Comparison of ENCODE assay signal across 17 cellular contexts in the genomic region with DNA sequence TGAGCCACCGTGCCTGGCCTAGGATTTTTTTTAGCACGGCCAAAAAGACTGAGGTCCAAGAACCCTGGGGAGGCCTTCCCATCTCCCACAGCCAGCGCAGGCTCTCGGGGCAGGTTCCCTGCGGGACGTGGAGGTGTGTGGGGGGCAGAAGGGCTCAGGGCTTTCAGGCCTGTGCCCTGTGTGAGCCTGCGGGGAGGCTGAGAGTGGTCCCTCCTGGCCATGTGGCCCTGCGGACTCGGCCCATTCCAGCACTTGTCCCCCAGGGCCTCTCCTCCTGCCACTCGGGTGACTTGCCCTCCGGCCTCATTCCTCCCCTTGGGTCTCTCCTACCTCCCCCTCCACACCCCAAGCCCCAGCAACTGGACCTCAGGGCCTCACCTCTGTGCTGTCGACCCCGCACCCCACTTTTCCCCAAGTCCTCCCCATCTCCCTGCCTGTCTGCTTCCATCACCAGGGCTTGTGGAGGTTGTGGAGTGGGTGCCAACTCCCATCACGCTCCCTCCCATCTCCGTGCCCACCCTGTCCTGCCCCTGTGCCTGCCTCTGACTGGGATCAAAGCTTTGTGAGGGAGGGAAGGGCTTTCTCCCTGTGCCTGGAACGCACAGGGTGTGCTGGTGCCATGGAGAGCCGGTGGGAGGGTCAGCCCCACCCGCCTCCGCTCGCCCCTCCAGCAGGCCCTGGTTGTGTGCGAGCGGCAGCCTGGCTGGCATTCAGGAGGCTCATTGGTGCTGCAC. TPM values are rescaled to one million over a fixed set of nuclear protein-coding genes. Genes with fewer than 3 reads are reported as not detected.
DNase-seq lines count a peak whose midpoint lies in the region; ATAC-seq and TF ChIP-seq lines count a peak whose summit lies in the region.
"Had no signal": no experiment of that assay in that cellular context is flagged by ENCODE, and none has a peak within 500 bp of the region (broad histone marks: within the 10 kb centered on the region; RNA-seq: fewer than 3 reads in every experiment).

No MANE protein-coding gene starts in this region.

- no peak for DNase-seq in CD8-positive, alpha-beta T cell
- DNase-seq in D341Med (ENCODE audit: low spot score): peak; percentile 21
- no peak for DNase-seq in activated naive CD8-positive, alpha-beta T cell treated with anti-CD3 and anti-CD28 coated beads for 36 hours
- DNase-seq in naive thymus-derived CD4-positive, alpha-beta T cell: no peak
- DNase-seq in KBM-7: no peak
- DNase-seq: BE2C; DMS79 treated with DMSO at 0.1 percent for 48 hours; MV-4-11; NCI-H1417 treated with DMSO at 0.1 percent for 48 hours; NCI-H2171; NCI-H446; NK-92 treated with Interleukin-12 subunit alpha and Interleukin-12 subunit beta, amount 100 ng/mL, for 24 hours; OCI-M1 had no signal

- H3K27ac ChIP-seq in CD8-positive, alpha-beta T cell (ENCODE audit: low read depth, low read length): peak overlapping the region; percentile 93
- peak overlapping the region; percentile 78 for H3K27ac ChIP-seq in naive thymus-derived CD4-positive, alpha-beta T cell (ENCODE audit: low read depth, low read length)

- TF ChIP-seq CTCF in CD8-positive, alpha-beta T cell (IDR thresholded peaks at IDR 0.05): no peak

- H3K36me3 ChIP-seq in CD8-positive, alpha-beta T cell (ENCODE audit: insufficient read depth, low read length): peaks cover 5% of the 10 kb centered on the region
- H3K36me3 ChIP-seq in naive thymus-derived CD4-positive, alpha-beta T cell (ENCODE audit: control insufficient read depth in 2 of 3, insufficient read depth in 3 of 3, low read length in 3 of 3): peaks cover 0 to 42% (median 5%) of the 10 kb centered on the region in 3 experiments

- ATAC-seq in CD8-positive, alpha-beta T cell: no peak
- ATAC-seq in naive thymus-derived CD4-positive, alpha-beta T cell: no peak
- no peak for ATAC-seq in GM21619 (IDR thresholded peaks at IDR 0.05; ENCODE audit: unreplicated experiment)
- no peak for ATAC-seq in GM18867 (IDR thresholded peaks at IDR 0.05; ENCODE audit: unreplicated experiment)
- ATAC-seq: HCT116 had no signal

- H3K36me3 Mint-ChIP-seq in CD8-positive, alpha-beta T cell: peaks cover 34% of the 10 kb centered on the region
- H3K36me3 Mint-ChIP-seq in activated naive CD8-positive, alpha-beta T cell treated with anti-CD3 and anti-CD28 coated beads for 36 hours: peaks cover 16% of the 10 kb centered on the region
- peaks cover 2 to 24% (median 8%) of the 10 kb centered on the region in 5 donors for H3K36me3 Mint-ChIP-seq in naive thymus-derived CD4-positive, alpha-beta T cell

- no peaks in the 10 kb centered on the region for H3K9me3 ChIP-seq in CD8-positive, alpha-beta T cell (ENCODE audit: low read length)
- no peaks in the 10 kb centered on the region for H3K9me3 ChIP-seq in naive thymus-derived CD4-positive, alpha-beta T cell (ENCODE audit: control insufficient read depth in 2 of 3, low read length in 3 of 3)
- H3K9me3 ChIP-seq: BE2C had no signal

- in situ Hi-C loops in KBM-7 (cut with MboI; ENCODE audit: low pct_unique_long_range_greater_than_20kb, low sequenced_read_pairs): no loop called here

- peaks cover 47% of the 10 kb centered on the region for H3K4me1 ChIP-seq in CD8-positive, alpha-beta T cell (ENCODE audit: insufficient read depth, low read length)
- H3K4me1 ChIP-seq in naive thymus-derived CD4-positive, alpha-beta T cell (ENCODE audit: control insufficient read depth in 2 of 2, insufficient read depth in 2 of 2, low read length in 2 of 2): peaks cover 8 to 34% of the 10 kb centered on the region in 2 donors
- H3K4me1 ChIP-seq: BE2C had no signal

- peak overlapping the region; percentile 98 for H3K27ac Mint-ChIP-seq in CD8-positive, alpha-beta T cell
- peak overlapping the region; percentile 42 for H3K27ac Mint-ChIP-seq in activated naive CD8-positive, alpha-beta T cell treated with anti-CD3 and anti-CD28 coated beads for 36 hours
- peak overlapping the region in 6 of 9 donors; percentile 20 to 71 (median 50) for H3K27ac Mint-ChIP-seq in naive thymus-derived CD4-positive, alpha-beta T cell

- no peak overlapping the region for H3K4me3 Mint-ChIP-seq in CD8-positive, alpha-beta T cell
- no peak overlapping the region for H3K4me3 Mint-ChIP-seq in activated naive CD8-positive, alpha-beta T cell treated with anti-CD3 and anti-CD28 coated beads for 36 hours
- H3K4me3 Mint-ChIP-seq in naive thymus-derived CD4-positive, alpha-beta T cell: no peak overlapping the region

- no peaks in the 10 kb centered on the region for H3K27me3 ChIP-seq in CD8-positive, alpha-beta T cell (ENCODE audit: insufficient read depth, low read length)
- H3K27me3 ChIP-seq in naive thymus-derived CD4-positive, alpha-beta T cell (ENCODE audit: control insufficient read depth in 2 of 2, insufficient read depth in 2 of 2, low read length in 2 of 2): no peaks in the 10 kb centered on the region
- H3K27me3 ChIP-seq: BE2C had no signal

- CTCF ChIA-PET in CD8-positive, alpha-beta T cell (lab: Charles Lee): interaction anchor here (1.0 to 1.6 kb wide), 3 partner anchors 11 to 105 kb away, joined by 4 read pairs; no protein-coding TSS in a partner anchor
- CTCF ChIA-PET in naive thymus-derived CD4-positive, alpha-beta T cell (lab: Charles Lee): no interaction called here

- peaks cover 37% of the 10 kb centered on the region for H3K4me1 Mint-ChIP-seq in CD8-positive, alpha-beta T cell (ENCODE audit: low read depth)
- peaks cover 26% of the 10 kb centered on the region for H3K4me1 Mint-ChIP-seq in activated naive CD8-positive, alpha-beta T cell treated with anti-CD3 and anti-CD28 coated beads for 36 hours
- H3K4me1 Mint-ChIP-seq in naive thymus-derived CD4-positive, alpha-beta T cell: peaks cover 5 to 38% (median 16%) of the 10 kb centered on the region in 7 donors

- no peaks in the 10 kb centered on the region for H3K9me3 Mint-ChIP-seq in CD8-positive, alpha-beta T cell
- H3K9me3 Mint-ChIP-seq in activated naive CD8-positive, alpha-beta T cell treated with anti-CD3 and anti-CD28 coated beads for 36 hours: no peaks in the 10 kb centered on the region
- no peaks in the 10 kb centered on the region for H3K9me3 Mint-ChIP-seq in naive thymus-derived CD4-positive, alpha-beta T cell
- H3K9me3 Mint-ChIP-seq: CD4-positive, alpha-beta memory T cell had no signal

- no peak overlapping the region for H3K4me3 ChIP-seq in CD8-positive, alpha-beta T cell (ENCODE audit: low read depth, low read length)
- no peak overlapping the region for H3K4me3 ChIP-seq in naive thymus-derived CD4-positive, alpha-beta T cell (ENCODE audit: low read length)

- H3K27me3 Mint-ChIP-seq in CD8-positive, alpha-beta T cell (ENCODE audit: low read depth): no peaks in the 10 kb centered on the region
- no peaks in the 10 kb centered on the region for H3K27me3 Mint-ChIP-seq in activated naive CD8-positive, alpha-beta T cell treated with anti-CD3 and anti-CD28 coated beads for 36 hours
- no peaks in the 10 kb centered on the region for H3K27me3 Mint-ChIP-seq in naive thymus-derived CD4-positive, alpha-beta T cell
- H3K27me3 Mint-ChIP-seq: CD4-positive, alpha-beta memory T cell had no signal

- POLR2A ChIA-PET in CD8-positive, alpha-beta T cell (lab: Charles Lee): interaction anchor here (1.5 to 3.1 kb wide), 2 partner anchors 32 to 210 kb away, joined by 8 to 17 read pairs; partner anchors contain the start of genes DIP2A and PRMT2
- POLR2A ChIA-PET in naive thymus-derived CD4-positive, alpha-beta T cell (lab: Charles Lee): interaction anchor here (0.7 to 1.4 kb wide), 2 partner anchors 28 to 32 kb away, joined by 3 to 6 read pairs; partner anchors contain the start of gene DIP2A

- intact Hi-C loops in CD8-positive, alpha-beta T cell (cut with DNase I, micrococcal nuclease): no loop called here
- intact Hi-C loops in naive thymus-derived CD4-positive, alpha-beta T cell (cut with micrococcal nuclease): loop anchor here in 1 of 2 donors (10.0 kb wide), 2 partner anchors 52 to 142 kb away; partner anchors contain the start of genes MCM3AP and YBEY

RNA-seq across cellular contexts. Expression of gene DIP2A, which starts 32.2 kb away (rescaled TPM):
- total RNA-seq in CD8-positive, alpha-beta T cell: 10 to 100 TPM; 59.5 to 62.3 TPM
- total RNA-seq in activated naive CD8-positive, alpha-beta T cell treated with anti-CD3 and anti-CD28 coated beads for 36 hours: 10 to 100 TPM; 19.0 to 21.2 TPM
- 100 to 1,000 TPM in 4 of 5 experiments, 10 to 100 TPM in 1; 54.7 to 118 (median 108) TPM for total RNA-seq in naive thymus-derived CD4-positive, alpha-beta T cell
- 10 to 100 TPM; 16.9 to 22.9 TPM for polyA plus RNA-seq in naive thymus-derived CD4-positive, alpha-beta T cell

Comparison
In these comparisons a context has a peak if more than half of its experiments do, and no peak if none do; other contexts are left out.
1. H3K27ac Mint-ChIP-seq: peak in every context shown above with its lines; median percentile 98 in CD8-positive, alpha-beta T cell; 50 in naive thymus-derived CD4-positive, alpha-beta T cell; 42 in activated naive CD8-positive, alpha-beta T cell treated with anti-CD3 and anti-CD28 coated beads for 36 hours.